8 cellular contexts compared by ENCODE assay signal in genomic region chr5:139696167-139696893, GRCh38. TPM values are rescaled to one million over a fixed set of nuclear protein-coding genes. Genes with fewer than 3 reads are reported as not detected.
A peak's percentile ranks its signal among the peaks of the same experiment; 100 is the strongest.
DNase-seq lines count a peak whose midpoint lies in the region; ATAC-seq and TF ChIP-seq lines count a peak whose summit lies in the region.

No MANE protein-coding gene starts in this region.

- intact Hi-C loops in right cardiac atrium (cut with DNase I) (loop anchor here in 2 of 4 donors (5.0 to 10.0 kb wide), 2 partner anchors 68 to 71 kb away; no protein-coding TSS in a partner anchor), spleen (cut with DNase I; ENCODE audit: low total_unique reads) (loop anchor here (10.0 kb wide), 1 partner anchor 58 kb away; no protein-coding TSS in a partner anchor)

- H3K4me2 ChIP-seq in GM23338, result peak overlapping the region; percentile 87

- H3K27me3 ChIP-seq in GM23338 (ENCODE audit: insufficient read depth) (peaks cover 39% of the 10 kb centered on the region), right cardiac atrium (ENCODE audit: control insufficient read depth, insufficient read depth) (no peaks in the 10 kb centered on the region), spleen (replicated peaks in 1 of 7) (peaks cover 0 to 33% (median 14%) of the 10 kb centered on the region in 7 donors)

- CTCF ChIA-PET in HEK293T (lab: Yijun Ruan, JAX), result interaction anchor here (0.5 kb wide), 1 partner anchor 57 kb away, joined by 3 read pairs; no protein-coding TSS in a partner anchor

- H3K27ac ChIP-seq in GM23338 (ENCODE audit: low read depth) (peak overlapping the region; percentile 39; the same call in 1 of the 2 replicates), right cardiac atrium (ENCODE audit: low read length) (peak overlapping the region; percentile 62), spleen (peak overlapping the region in 6 of 8 donors; percentile 55 to 84 (median 80))

- POLR2A ChIA-PET in HEK293T (lab: Yijun Ruan, JAX), result interaction anchor here (1.1 to 1.5 kb wide), 2 partner anchors 21 to 50 kb away, joined by 3 to 4 read pairs; no protein-coding TSS in a partner anchor

- H3K36me3 Mint-ChIP-seq in GM23338 (ENCODE audit: low read depth), result no peaks in the 10 kb centered on the region

- peak overlapping the region; percentile 72 for H3K27ac Mint-ChIP-seq in GM23338

- H3K4me3 Mint-ChIP-seq in GM23338, result peak overlapping the region; percentile 71

- H3K36me3 ChIP-seq in GM23338 (ENCODE audit: insufficient read depth) (no peaks in the 10 kb centered on the region), spleen (no peaks in the 10 kb centered on the region)

- no peaks in the 10 kb centered on the region for H3K9me3 Mint-ChIP-seq in GM23338

- H2AFZ ChIP-seq in GM23338, result peak overlapping the region; percentile 87

- H3K9me3 ChIP-seq in right cardiac atrium (ENCODE audit: control insufficient read depth, low read length), result no peaks in the 10 kb centered on the region
- H3K9me3 ChIP-seq in spleen, result no peaks in the 10 kb centered on the region

- no peaks in the 10 kb centered on the region for H4K20me1 ChIP-seq in GM23338 (replicated peaks; ENCODE audit: insufficient read depth)

- peaks cover 44% of the 10 kb centered on the region for H3K4me1 ChIP-seq in GM23338 (ENCODE audit: insufficient read depth)
- peaks cover 18% of the 10 kb centered on the region for H3K4me1 ChIP-seq in right cardiac atrium (ENCODE audit: control insufficient read depth, insufficient read depth, low read length)
- H3K4me1 ChIP-seq in spleen, result peaks cover 23 to 66% (median 41%) of the 10 kb centered on the region in 6 donors

- H3K27me3 Mint-ChIP-seq in GM23338 (ENCODE audit: insufficient read depth, low read depth, poor library complexity), result peaks cover 60% of the 10 kb centered on the region

- H3K4me3 ChIP-seq in GM23338 (peak overlapping the region; percentile 61), WI38 (ENCODE audit: low read depth, low read length) (peak overlapping the region; percentile 49), right cardiac atrium (ENCODE audit: low read length) (no peak overlapping the region), spleen (peak overlapping the region in 2 of 8 donors; percentile 34 to 57)

- ATAC-seq in GM23338 (no peak), right cardiac atrium (no peak), HG03439 (IDR thresholded peaks at IDR 0.05; ENCODE audit: unreplicated experiment) (no peak), GM18873 (IDR thresholded peaks at IDR 0.05; ENCODE audit: low FRiP score, unreplicated experiment) (no peak), GM21381 (IDR thresholded peaks at IDR 0.05; ENCODE audit: unreplicated experiment) (no peak)

- no peak for TF ChIP-seq POLR2A in spleen (IDR thresholded peaks at IDR 0.05)

- DNase-seq in GM23338 (ENCODE audit: low spot score) (peak; percentile 35), right cardiac atrium (peak; percentile 52 to 73 (median 72)), spleen (peak; percentile 75), HEK293T (ENCODE audit: extremely low spot score) (no peak)

- 49% methylated on average over 21 of the region's 21 CpGs for WGBS in right cardiac atrium
- WGBS in spleen, 5 donors, result 52 to 65% (median 64%) methylated on average over 21 of the region's 21 CpGs

- TF ChIP-seq CTCF in GM23338 (conservative IDR thresholded peaks at IDR 0.05; ENCODE audit: low read depth in 2 of 2), result no peak
- TF ChIP-seq CTCF in WI38 (IDR thresholded peaks at IDR 0.05; ENCODE audit: low read depth, low read length), result no peak
- TF ChIP-seq CTCF in spleen (IDR thresholded peaks at IDR 0.05 in 8 of 11, conservative IDR thresholded peaks at IDR 0.05 in 3 of 11), result no peak

- 0 out of 2 replicates have a peak, but pooled peaks cover 9% of the 10 kb centered on the region for H3K9me2 ChIP-seq in GM23338 (ENCODE audit: insufficient read depth)

- peaks cover 57% of the 10 kb centered on the region for H3K4me1 Mint-ChIP-seq in GM23338

- H3F3A ChIP-seq in GM23338 (replicated peaks; ENCODE audit: low read depth), result peaks cover 29% of the 10 kb centered on the region

- no peaks in the 10 kb centered on the region for H3K79me2 ChIP-seq in GM23338 (replicated peaks; ENCODE audit: insufficient read depth)

TF ChIP-seq in GM23338, 12 proteins besides CTCF, POLR2A, EP300 and RAD21:
- TF ChIP-seq ZNF114 (CRISPR knock-in tag; IDR thresholded peaks at IDR 0.05) (no peak), ETS1 (IDR thresholded peaks at IDR 0.05) (no peak), EZH2 (IDR thresholded peaks at IDR 0.05; ENCODE audit: low read depth, unreplicated experiment) (peak; percentile 29), EZH2phosphoT487 (IDR thresholded peaks at IDR 0.05; ENCODE audit: unreplicated experiment) (no peak), POLR2AphosphoS5 (IDR thresholded peaks at IDR 0.05; ENCODE audit: low read depth) (peak; percentile 33; the same call in 1 of the 2 replicates)

TF ChIP-seq in HEK293T, 16 proteins besides CTCF, POLR2A, EP300 and RAD21:
- no peak for TF ChIP-seq ARNT (IDR thresholded peaks at IDR 0.05)
- TF ChIP-seq ZNF384 (IDR thresholded peaks at IDR 0.05), result no peak
- TF ChIP-seq CTBP1 (IDR thresholded peaks at IDR 0.05; ENCODE audit: borderline replicate concordance), result no peak
- TF ChIP-seq FOXA1 (IDR thresholded peaks at IDR 0.05), result no peak

RNA-seq across cellular contexts. Expression of gene CXXC5, which starts 48.2 kb away (rescaled TPM):
- total RNA-seq in GM23338 (2014; rRNA removed; shearing (Covaris generic)), result 97.9 and 111 TPM in 2 replicates
- 63.3 and 65.0 TPM in 2 replicates for polyA plus RNA-seq in GM23338 (2016; fragmentation: Nextera tagmentation; extraction: Ambion mirVana)
- total RNA-seq in right cardiac atrium, result 10 to 100 TPM; 33.9 to 70.5 (median 55.9) TPM
- polyA plus RNA-seq in right cardiac atrium, result 47.5 TPM
- total RNA-seq in spleen, result 10 to 100 TPM; 57.5 to 69.5 (median 62.8) TPM
- 10 to 100 TPM; 46.4 to 69.5 (median 60.8) TPM for polyA plus RNA-seq in spleen
